Comparison of ENCODE assay signal across 12 cellular contexts in genomic region chr2:40256649-40257048, GRCh38.
DNase-seq lines count a peak whose midpoint lies in the region; ATAC-seq, FAIRE-seq and TF ChIP-seq lines count a peak whose summit lies in the region.
"Had no signal": no experiment of that assay in that cellular context is flagged by ENCODE, and none has a peak within 500 bp of the region (broad histone marks: within the 10 kb centered on the region; RNA-seq: fewer than 3 reads in every experiment).

No MANE protein-coding gene starts in this region.

- no peak overlapping the region for H3K4me2 ChIP-seq in fibroblast of lung (ENCODE audit: extremely low read depth, insufficient read depth, low read length)

- no peaks in the 10 kb centered on the region for H3K36me3 ChIP-seq in fibroblast of lung (ENCODE audit: control insufficient read depth, insufficient read depth, low read length)
- no peaks in the 10 kb centered on the region for H3K36me3 ChIP-seq in ascending aorta
- H3K36me3 ChIP-seq: transverse colon had no signal

- H3K9me3 ChIP-seq in fibroblast of lung (ENCODE audit: control insufficient read depth, insufficient read depth, low read depth, low read length), result no peaks in the 10 kb centered on the region
- H3K9me3 ChIP-seq in ascending aorta, result no peaks in the 10 kb centered on the region
- H3K9me3 ChIP-seq: transverse colon had no signal

- intact Hi-C loops in ascending aorta (cut with DNase I), result no loop called here

- H4K20me1 ChIP-seq in fibroblast of lung (ENCODE audit: control insufficient read depth, extremely low read depth, insufficient read depth, low read length), result no peaks in the 10 kb centered on the region

- H3K9ac ChIP-seq in fibroblast of lung (ENCODE audit: insufficient read depth, low read length), result no peak overlapping the region

- DNase-seq in AG10803 (ENCODE audit: low read depth) (no peak), NCI-H226 (peak; percentile 43), fibroblast of lung (ENCODE audit: low read depth in 2 of 2) (no peak), ascending aorta (ENCODE audit: low spot score in 2 of 2) (no peak)
- DNase-seq: amygdala; stimulated activated CD4-positive, alpha-beta T cell treated with anti-CD3 and anti-CD28 coated beads, Interleukin-12 subunit alpha, Interleukin-12 subunit beta, amount 100 ng/mL, for 4 hours; T-helper 2 cell; transverse colon had no signal

- H3K27ac ChIP-seq in fibroblast of lung (ENCODE audit: insufficient read depth, low read length), result no peak overlapping the region
- no peak overlapping the region for H3K27ac ChIP-seq in ascending aorta
- H3K27ac ChIP-seq: transverse colon had no signal

- H3K4me1 ChIP-seq in fibroblast of lung (ENCODE audit: control insufficient read depth, extremely low read depth, insufficient read depth, low read length) (no peaks in the 10 kb centered on the region), ascending aorta (no peaks in the 10 kb centered on the region)

- H3K4me3 ChIP-seq in AG10803 (ENCODE audit: low read length) (no peak overlapping the region), fibroblast of lung (replicated peaks in 1 of 4; ENCODE audit: control extremely low read depth in 1 of 4, insufficient read depth in 1 of 4, low read depth in 3 of 4, low read length in 4 of 4) (no peak overlapping the region), ascending aorta (no peak overlapping the region)
- H3K4me3 ChIP-seq: transverse colon had no signal

- peak; percentile 29 for TF ChIP-seq CTCF in AG10803 (conservative IDR thresholded peaks at IDR 0.05; ENCODE audit: low read length)
- TF ChIP-seq CTCF in fibroblast of lung (conservative IDR thresholded peaks at IDR 0.05 in 1 of 2, IDR thresholded peaks at IDR 0.05 in 1 of 2; ENCODE audit: low read depth in 1 of 2, low read length in 2 of 2), result peak; percentile 6 to 37
- no peak for TF ChIP-seq CTCF in ascending aorta (IDR thresholded peaks at IDR 0.05)

- H2AFZ ChIP-seq in fibroblast of lung (ENCODE audit: low read length), result no peak overlapping the region

- ATAC-seq in GM19324 (IDR thresholded peaks at IDR 0.05; ENCODE audit: low FRiP score, unreplicated experiment) (no peak), HG02970 (IDR thresholded peaks at IDR 0.05; ENCODE audit: low FRiP score, unreplicated experiment) (no peak), HG03045 (IDR thresholded peaks at IDR 0.05; ENCODE audit: unreplicated experiment) (no peak)

- H3K27me3 ChIP-seq in fibroblast of lung (ENCODE audit: control insufficient read depth, insufficient read depth, low read length) (no peaks in the 10 kb centered on the region), ascending aorta (no peaks in the 10 kb centered on the region)
- H3K27me3 ChIP-seq: transverse colon had no signal

- H3K79me2 ChIP-seq in fibroblast of lung (ENCODE audit: control insufficient read depth, insufficient read depth, low read length), result no peaks in the 10 kb centered on the region

- peak; percentile 72 for FAIRE-seq in G401.6 (lab: Jason Lieb, UNC)

Comparison
In these comparisons a context has a peak if more than half of its experiments do, and no peak if none do; other contexts are left out.
1. CTCF ChIP-seq: peak in AG10803 (single experiment) and fibroblast of lung (2 of 2); none in ascending aorta (0 of 3).